In the genomic region with DNA sequence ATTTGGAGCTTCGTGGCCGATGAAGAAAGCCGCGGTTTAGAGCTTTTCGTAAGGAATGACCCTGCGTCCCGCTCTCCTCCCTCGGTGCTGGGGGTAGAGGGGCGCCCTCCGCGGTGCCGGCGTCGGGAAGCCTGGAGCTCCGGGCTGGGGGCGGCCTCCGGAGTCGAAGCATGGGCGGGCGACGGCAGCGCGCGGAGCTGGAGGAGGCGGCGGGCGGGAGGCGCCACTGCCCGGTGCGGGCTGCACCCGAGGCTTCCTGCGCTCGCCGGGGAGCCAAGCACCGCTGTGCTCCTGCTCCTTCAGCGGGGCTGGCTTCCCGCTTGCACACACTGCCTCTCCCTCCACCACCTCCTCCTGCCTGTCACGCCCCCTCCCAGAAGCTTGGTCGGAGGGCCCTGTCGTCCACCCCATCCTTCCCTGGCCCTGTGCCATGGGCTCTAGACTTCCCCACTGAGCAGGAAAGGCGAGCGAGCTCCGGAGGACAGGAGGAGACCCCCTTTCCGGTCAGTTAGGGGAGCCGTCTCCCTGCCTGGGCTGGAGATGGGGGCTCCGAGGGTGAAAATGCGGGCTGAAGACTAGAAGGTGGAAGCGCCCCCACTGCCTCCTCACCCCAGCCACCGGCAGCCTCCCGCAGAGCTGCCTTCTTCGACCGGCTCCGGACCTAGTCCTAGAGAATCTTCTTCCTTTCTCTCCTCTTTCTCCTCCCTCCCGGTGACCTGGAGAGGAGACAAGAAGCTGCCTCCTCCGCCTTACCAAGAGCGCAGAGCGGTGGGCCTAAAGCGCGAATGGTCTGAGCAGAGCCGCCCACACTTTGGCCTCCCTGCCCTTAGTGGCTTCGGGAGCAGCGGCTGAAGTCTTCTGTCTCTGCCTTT, we compare ENCODE assay signal across 2 cellular contexts.
TF ChIP-seq lines count a peak whose summit lies in the region.

No MANE protein-coding gene starts in this region.

TF ChIP-seq in SK-N-SH, 30 proteins besides CTCF, POLR2A, EP300 and RAD21 (continued from another document):
- TF ChIP-seq REST (IDR thresholded peaks at IDR 0.05; ENCODE audit: low read depth, low read length) (no peak), TAF1 (IDR thresholded peaks at IDR 0.05; ENCODE audit: borderline replicate concordance, low read depth, low read length) (no peak), JUND (IDR thresholded peaks at IDR 0.05) (no peak), PBX3 (IDR thresholded peaks at IDR 0.05) (no peak), FOXJ3 (CRISPR knock-in tag; IDR thresholded peaks at IDR 0.05) (no peak), RFX5 (IDR thresholded peaks at IDR 0.05; ENCODE audit: low read length) (no peak), TEAD4 (IDR thresholded peaks at IDR 0.05; ENCODE audit: borderline replicate concordance, insufficient read depth) (no peak), RCOR1 (IDR thresholded peaks at IDR 0.05; ENCODE audit: low read length) (no peak), FOXM1 (IDR thresholded peaks at IDR 0.05; ENCODE audit: low read depth) (no peak), USF1 (IDR thresholded peaks at IDR 0.05; ENCODE audit: borderline replicate concordance, low read depth) (no peak)

TF ChIP-seq in SK-N-SH treated with all-trans-retinoic acid at 6 μM for 48 hours, 23 proteins besides CTCF, POLR2A, EP300 and RAD21 (continued from another document):
- TF ChIP-seq PPARA (CRISPR knock-in tag; IDR thresholded peaks at IDR 0.05; ENCODE audit: borderline replicate concordance) (no peak), BACH2 (CRISPR knock-in tag; IDR thresholded peaks at IDR 0.05; ENCODE audit: borderline replicate concordance) (no peak), ZNF8 (CRISPR knock-in tag; IDR thresholded peaks at IDR 0.05) (no peak), ZFP30 (CRISPR knock-in tag; IDR thresholded peaks at IDR 0.05) (no peak), ZFP3 (CRISPR knock-in tag; IDR thresholded peaks at IDR 0.05) (no peak), POU6F1 (CRISPR knock-in tag; IDR thresholded peaks at IDR 0.05; ENCODE audit: borderline replicate concordance, low read depth) (no peak), CSDC2 (CRISPR knock-in tag; IDR thresholded peaks at IDR 0.05) (no peak)
TF ChIP-seq in SK-N-SH treated with all-trans-retinoic acid at 6 μM for 48 hours: peak in this region for 0.
